Comparison of ENCODE assay signal across 23 cellular contexts in genomic region chr11:123419720-123420466, GRCh38.
"Had no signal": no experiment of that assay in that cellular context is flagged by ENCODE, and none has a peak within 500 bp of the region (broad histone marks: within the 10 kb centered on the region; RNA-seq: fewer than 3 reads in every experiment).

No MANE protein-coding gene starts in this region.

- H3K9me3 ChIP-seq: breast epithelium, neutrophil, ovary, prostate gland, thoracic aorta had no signal

- H3K36me3 ChIP-seq: breast epithelium, neutrophil, ovary, prostate gland, thoracic aorta had no signal

- H3K27ac ChIP-seq: breast epithelium, coronary artery, ovary, prostate gland, thoracic aorta had no signal

- H3K4me3 ChIP-seq: breast epithelium, coronary artery, ovary, prostate gland, thoracic aorta had no signal

- DNase-seq: activated CD4-positive, alpha-beta T cell treated with anti-CD3 and anti-CD28 coated beads for 4 hours; activated CD4-positive, alpha-beta T cell treated with anti-CD3 and anti-CD28 coated beads, Interleukin-2, amount 50 U/mL, for 48 hours; activated CD4-positive, CD25-positive, alpha-beta regulatory T cell; activated CD8-positive, alpha-beta memory T cell treated with anti-CD3 and anti-CD28 coated beads, Interleukin-2, amount 50 U/mL, for 48 hours; activated naive CD4-positive, alpha-beta T cell treated with Interleukin-2 at 50 U/mL for 16 hours; activated naive CD8-positive, alpha-beta T cell treated with anti-CD3 and anti-CD28 coated beads, Interleukin-2, amount 10 ng/mL, durations not matched to agents 7 days and 5 days; activated T-cell treated with anti-CD3 and anti-CD28 coated beads, Interleukin-2, amount 50 U/mL, for 4 hours; amniotic stem cell; foreskin fibroblast; immature natural killer cell; kidney glomerular epithelial cell; left ventricle myocardium superior; mammary epithelial cell; ovary; stimulated activated CD4-positive, alpha-beta T cell treated with anti-CD3 and anti-CD28 coated beads, Interleukin-4, amount 100 ng/mL, for 24 hours; stimulated activated naive CD4-positive, alpha-beta T cell treated with Interleukin-2 at 50 U/mL for 16 hours; T-helper 1 cell had no signal

- H3K4me1 ChIP-seq: breast epithelium, prostate gland had no signal

- ATAC-seq: activated T-cell treated with anti-CD3 and anti-CD28 coated beads, Interleukin-2, amount 50 U/mL, for 4 hours; left ventricle myocardium superior; natural killer cell treated with Interleukin-12 subunit alpha and Interleukin-12 subunit beta and Interleukin-15 and Interleukin-18, amount 100 ng/mL, for 72 hours had no signal

- H3K27me3 ChIP-seq: ovary had no signal
